8 cellular contexts compared by ENCODE assay signal in genomic region chr3:50336452-50337174, GRCh38. TPM values are rescaled to one million over a fixed set of nuclear protein-coding genes. Genes with fewer than 3 reads are reported as not detected.
A peak's percentile ranks its signal among the peaks of the same experiment; 100 is the strongest.
DNase-seq lines count a peak whose midpoint lies in the region; ATAC-seq, FAIRE-seq and TF ChIP-seq lines count a peak whose summit lies in the region.

No MANE protein-coding gene starts in this region.

- peak overlapping the region; percentile 96 for H3K27ac Mint-ChIP-seq in CD8-positive, alpha-beta T cell
- peak overlapping the region; percentile 99 for H3K27ac Mint-ChIP-seq in activated naive CD8-positive, alpha-beta T cell treated with anti-CD3 and anti-CD28 coated beads, Interleukin-2, amount 10 ng/mL, durations not matched to agents 7 days and 5 days

- no peaks in the 10 kb centered on the region for H3K9me3 ChIP-seq in CD8-positive, alpha-beta T cell (ENCODE audit: low read length)
- H3K9me3 ChIP-seq in kidney (ENCODE audit: control insufficient read depth in 1 of 2, low read length in 2 of 2) (no peaks in the 10 kb centered on the region), suprapubic skin (no peaks in the 10 kb centered on the region)

- CTCF ChIA-PET in CD8-positive, alpha-beta T cell (lab: Charles Lee), result interaction anchor here (0.9 to 4.9 kb wide), 11 partner anchors 8 to 231 kb away, joined by 3 to 35 read pairs (median 5); partner anchors contain the start of genes C3orf18, CYB561D2, HYAL2 and NPRL2

- H3K36me3 ChIP-seq in CD8-positive, alpha-beta T cell (ENCODE audit: insufficient read depth, low read length), result peaks cover 5% of the 10 kb centered on the region
- H3K36me3 ChIP-seq in kidney (ENCODE audit: control insufficient read depth in 1 of 2, insufficient read depth in 2 of 2, low read length in 2 of 2) (peaks cover 4 to 6% of the 10 kb centered on the region in 2 donors), suprapubic skin (peaks cover 9% of the 10 kb centered on the region)

- TF ChIP-seq EP300 in suprapubic skin (IDR thresholded peaks at IDR 0.05), result no peak

- intact Hi-C loops in CD8-positive, alpha-beta T cell (cut with DNase I, micrococcal nuclease), result loop anchor here (1.0 to 5.0 kb wide), 7 partner anchors 8 to 99 kb away; partner anchors contain the start of genes CYB561D2 (in 2 of the 2), HYAL3 (in 2 of the 2), NAA80 (in 2 of the 2) and NPRL2 (in 2 of the 2)
- intact Hi-C loops in kidney (cut with DNase I), result no loop called here

- H3K36me3 Mint-ChIP-seq in CD8-positive, alpha-beta T cell, result peaks cover 26% of the 10 kb centered on the region
- H3K36me3 Mint-ChIP-seq in activated naive CD8-positive, alpha-beta T cell treated with anti-CD3 and anti-CD28 coated beads, Interleukin-2, amount 10 ng/mL, durations not matched to agents 7 days and 5 days, result peaks cover 55% of the 10 kb centered on the region

- H3K4me1 Mint-ChIP-seq in CD8-positive, alpha-beta T cell (ENCODE audit: low read depth), result peaks cover 72% of the 10 kb centered on the region
- peaks cover 38% of the 10 kb centered on the region for H3K4me1 Mint-ChIP-seq in activated naive CD8-positive, alpha-beta T cell treated with anti-CD3 and anti-CD28 coated beads, Interleukin-2, amount 10 ng/mL, durations not matched to agents 7 days and 5 days

- H3K4me3 Mint-ChIP-seq in CD8-positive, alpha-beta T cell, result peak overlapping the region; percentile 98
- peak overlapping the region; percentile 99 for H3K4me3 Mint-ChIP-seq in activated naive CD8-positive, alpha-beta T cell treated with anti-CD3 and anti-CD28 coated beads, Interleukin-2, amount 10 ng/mL, durations not matched to agents 7 days and 5 days

- H3K27me3 ChIP-seq in CD8-positive, alpha-beta T cell (ENCODE audit: insufficient read depth, low read length), result no peaks in the 10 kb centered on the region
- H3K27me3 ChIP-seq in suprapubic skin, result no peaks in the 10 kb centered on the region

- FAIRE-seq in kidney (lab: Jason Lieb, UNC), result no peak

- WGBS in suprapubic skin, result 0% methylated on average over 11 of the region's 31 CpGs

- peak overlapping the region; percentile 93 for H3K27ac ChIP-seq in CD8-positive, alpha-beta T cell (ENCODE audit: low read depth, low read length)
- H3K27ac ChIP-seq in kidney (ENCODE audit: low read depth in 2 of 2, low read length in 2 of 2), result peak overlapping the region; percentile 90 to 94
- peak overlapping the region; percentile 94 for H3K27ac ChIP-seq in suprapubic skin

- POLR2A ChIA-PET in CD8-positive, alpha-beta T cell (lab: Charles Lee), result interaction anchor here (0.6 to 8.8 kb wide), 18 partner anchors 9 to 1941 kb away, joined by 3 to 129 read pairs (median 7); partner anchors contain the start of genes CACNA2D2, CYB561D2, GNAI2 and HEMK1
- POLR2A ChIA-PET in activated naive CD8-positive, alpha-beta T cell treated with anti-CD3 and anti-CD28 coated beads, Interleukin-2, amount 10 ng/mL, durations not matched to agents 7 days and 5 days (lab: Charles Lee), result interaction anchor here (0.6 to 10.5 kb wide), 29 partner anchors 8 to 1049 kb away, joined by 3 to 439 read pairs (median 6); partner anchors contain the start of genes C3orf18, CISH, CYB561D2 and GNAI2

- no peaks in the 10 kb centered on the region for H3K9me3 Mint-ChIP-seq in CD8-positive, alpha-beta T cell
- H3K9me3 Mint-ChIP-seq in activated naive CD8-positive, alpha-beta T cell treated with anti-CD3 and anti-CD28 coated beads, Interleukin-2, amount 10 ng/mL, durations not matched to agents 7 days and 5 days, result no peaks in the 10 kb centered on the region

- peak overlapping the region; percentile 55 to 94 for H3K9ac ChIP-seq in kidney (ENCODE audit: low read length in 2 of 2)

- H3K4me1 ChIP-seq in CD8-positive, alpha-beta T cell (ENCODE audit: insufficient read depth, low read length), result peaks cover 73% of the 10 kb centered on the region
- peaks cover 14 to 27% of the 10 kb centered on the region in 2 donors for H3K4me1 ChIP-seq in kidney (ENCODE audit: control insufficient read depth in 1 of 2, insufficient read depth in 1 of 2, low read depth in 1 of 2, low read length in 2 of 2)
- H3K4me1 ChIP-seq in suprapubic skin, result peaks cover 87% of the 10 kb centered on the region

- ATAC-seq in CD8-positive, alpha-beta T cell, result peak; percentile 35
- ATAC-seq in GM19455 (IDR thresholded peaks at IDR 0.05; ENCODE audit: unreplicated experiment), result peak; percentile 34
- ATAC-seq in HG03520 (IDR thresholded peaks at IDR 0.05; ENCODE audit: unreplicated experiment), result peak; percentile 28
- no peak for ATAC-seq in activated naive CD8-positive, alpha-beta T cell treated with anti-CD3 and anti-CD28 coated beads, Interleukin-2, amount 10 ng/mL, durations not matched to agents 7 days and 5 days (ENCODE audit: low read depth)

- TF ChIP-seq POLR2A in suprapubic skin (IDR thresholded peaks at IDR 0.05), result no peak

- H3K4me3 ChIP-seq in CD8-positive, alpha-beta T cell (ENCODE audit: low read depth, low read length), result peak overlapping the region; percentile 98
- H3K4me3 ChIP-seq in kidney (ENCODE audit: low read length in 2 of 2) (peak overlapping the region; percentile 78 to 84), suprapubic skin (peak overlapping the region; percentile 73)

- no peak for DNase-seq in CD8-positive, alpha-beta T cell
- no peak for DNase-seq in activated naive CD8-positive, alpha-beta T cell treated with anti-CD3 and anti-CD28 coated beads, Interleukin-2, amount 10 ng/mL, durations not matched to agents 7 days and 5 days
- no peak for DNase-seq in kidney
- DNase-seq in suprapubic skin (ENCODE audit: low spot score in 2 of 2), result no peak
- DNase-seq in globus pallidus (ENCODE audit: low spot score), result no peak
- no peak for DNase-seq in LoVo (ENCODE audit: low spot score)

- no peak for TF ChIP-seq CTCF in CD8-positive, alpha-beta T cell (IDR thresholded peaks at IDR 0.05)
- no peak for TF ChIP-seq CTCF in kidney (IDR thresholded peaks at IDR 0.05; ENCODE audit: borderline replicate concordance, extremely low read depth, insufficient read depth)
- no peak for TF ChIP-seq CTCF in suprapubic skin (IDR thresholded peaks at IDR 0.05)

- H3K27me3 Mint-ChIP-seq in CD8-positive, alpha-beta T cell (ENCODE audit: low read depth), result no peaks in the 10 kb centered on the region
- no peaks in the 10 kb centered on the region for H3K27me3 Mint-ChIP-seq in activated naive CD8-positive, alpha-beta T cell treated with anti-CD3 and anti-CD28 coated beads, Interleukin-2, amount 10 ng/mL, durations not matched to agents 7 days and 5 days

RNA-seq across cellular contexts. Expression of gene RASSF1, which starts 4.0 kb away (rescaled TPM):
- 10 to 100 TPM; 88.7 to 89.3 TPM for total RNA-seq in CD8-positive, alpha-beta T cell
- total RNA-seq in activated naive CD8-positive, alpha-beta T cell treated with anti-CD3 and anti-CD28 coated beads, Interleukin-2, amount 10 ng/mL, durations not matched to agents 7 days and 5 days, result 100 to 1,000 TPM; 183 to 188 TPM
- total RNA-seq in kidney, result 28.9 TPM
- polyA plus RNA-seq in kidney (ENCODE audit: insufficient read depth, low read depth, low replicate concordance), result 19.1 TPM
- 10 to 100 TPM; 33.9 to 63.3 (median 39.7) TPM for total RNA-seq in suprapubic skin

RNA-seq across cellular contexts. Expression of gene TUSC2, which starts 8.6 kb away (rescaled TPM):
- total RNA-seq in CD8-positive, alpha-beta T cell, result 10 to 100 TPM; 23.6 to 23.7 TPM
- total RNA-seq in activated naive CD8-positive, alpha-beta T cell treated with anti-CD3 and anti-CD28 coated beads, Interleukin-2, amount 10 ng/mL, durations not matched to agents 7 days and 5 days, result 10 to 100 TPM; 20.2 to 20.8 TPM
- total RNA-seq in kidney (33.6 TPM), suprapubic skin (10 to 100 TPM; 12.8 to 21.7 (median 17.4) TPM)
- 60.0 TPM for polyA plus RNA-seq in kidney (ENCODE audit: insufficient read depth, low read depth, low replicate concordance)

RNA-seq across cellular contexts. Expression of gene ZMYND10, which starts 8.9 kb away (rescaled TPM):
- total RNA-seq in CD8-positive, alpha-beta T cell, result 1 to 10 TPM; 1.2 to 1.6 TPM
- total RNA-seq in activated naive CD8-positive, alpha-beta T cell treated with anti-CD3 and anti-CD28 coated beads, Interleukin-2, amount 10 ng/mL, durations not matched to agents 7 days and 5 days, result 1 to 10 TPM; 2.2 to 2.7 TPM
- total RNA-seq in kidney (14.2 TPM), suprapubic skin (1 to 10 TPM in 3 of 4 donors, not detected in 1; 1.6 to 4.7 (median 1.9) TPM)
- polyA plus RNA-seq in kidney (ENCODE audit: insufficient read depth, low read depth, low replicate concordance), result 10.0 TPM

RNA-seq across cellular contexts. Expression of gene NPRL2, which starts 14.0 kb away (rescaled TPM):
- 10 to 100 TPM; 28.7 to 30.9 TPM for total RNA-seq in CD8-positive, alpha-beta T cell
- total RNA-seq in activated naive CD8-positive, alpha-beta T cell treated with anti-CD3 and anti-CD28 coated beads, Interleukin-2, amount 10 ng/mL, durations not matched to agents 7 days and 5 days, result 10 to 100 TPM; 55.8 to 58.2 TPM
- total RNA-seq in kidney (23.5 TPM), suprapubic skin (10 to 100 TPM; 16.5 to 35.6 (median 26.0) TPM)
- 39.8 TPM for polyA plus RNA-seq in kidney (ENCODE audit: insufficient read depth, low read depth, low replicate concordance)

RNA-seq across cellular contexts. Expression of gene CYB561D2, which starts 14.0 kb away (rescaled TPM):
- total RNA-seq in CD8-positive, alpha-beta T cell, result 10 to 100 TPM; 24.2 to 24.3 TPM
- 10 to 100 TPM; 35.0 to 38.9 TPM for total RNA-seq in activated naive CD8-positive, alpha-beta T cell treated with anti-CD3 and anti-CD28 coated beads, Interleukin-2, amount 10 ng/mL, durations not matched to agents 7 days and 5 days
- total RNA-seq in kidney (28.5 TPM), suprapubic skin (10 to 100 TPM; 12.8 to 29.8 (median 17.9) TPM)
- 38.8 TPM for polyA plus RNA-seq in kidney (ENCODE audit: insufficient read depth, low read depth, low replicate concordance)
